Comparison of ENCODE assay signal across 1 cellular context in the genomic region with DNA sequence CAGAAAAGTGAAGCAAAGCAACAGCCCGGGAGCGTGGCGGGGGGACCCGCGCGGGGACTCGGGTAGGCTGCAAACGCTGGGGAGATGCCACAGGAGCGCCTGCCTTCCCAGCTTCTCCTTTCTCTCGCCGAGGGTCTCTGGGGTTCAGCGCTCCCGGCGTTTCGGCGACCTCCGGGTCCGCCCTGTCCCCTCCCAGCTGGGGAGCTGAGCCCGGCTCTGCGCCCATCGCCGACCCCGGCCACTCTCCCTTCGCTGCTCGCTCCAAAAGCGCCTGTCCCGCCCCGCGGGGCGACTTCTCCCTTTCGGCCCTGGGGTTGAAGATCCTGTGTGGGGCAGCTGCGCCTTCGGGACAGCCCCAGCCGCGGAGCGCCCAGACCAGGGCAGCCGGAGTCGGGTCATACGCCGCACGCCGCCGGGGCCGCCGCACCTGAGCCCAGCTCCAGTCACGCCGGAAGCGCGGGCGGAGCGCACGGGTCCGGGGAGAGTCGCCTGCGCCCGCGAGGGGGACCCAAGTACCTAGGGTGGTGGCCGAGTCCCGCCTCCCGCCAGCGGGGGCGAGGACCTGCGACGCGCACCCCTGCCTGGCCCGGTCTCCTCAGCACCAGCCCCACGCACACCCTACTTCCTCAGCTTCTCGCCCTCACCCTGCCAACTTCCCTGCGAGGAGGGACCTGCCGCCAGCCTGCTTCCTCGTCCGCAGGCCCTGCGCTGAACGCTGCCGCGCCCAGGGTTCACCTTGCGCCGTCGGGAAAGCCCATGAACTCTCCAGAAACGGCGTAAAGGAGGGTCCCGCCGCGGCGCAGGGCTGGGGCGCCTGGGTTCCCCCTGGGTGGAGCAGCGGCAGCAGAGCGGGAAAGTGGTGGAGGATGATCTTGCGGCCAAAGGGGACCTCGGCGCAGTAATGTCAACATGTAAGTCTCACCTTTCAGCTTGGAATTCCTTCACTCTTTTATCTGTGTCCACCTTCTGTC.
TF ChIP-seq lines count a peak whose summit lies in the region.

ADGRG6 (plus strand) TSS at position 587 of the 971 bp plus-strand sequence; CDS start at position 910, 323 bp downstream.

TF ChIP-seq in HepG2, 621 proteins besides CTCF, POLR2A, EP300 and RAD21 (continued from another document and continues in another):
- TF ChIP-seq ZNF318 (CRISPR knock-in tag; IDR thresholded peaks at IDR 0.05) (0 out of 2 replicates have a peak, but pooled peaks have one; percentile 47), SMARCC2 (IDR thresholded peaks at IDR 0.05) (no peak), REPIN1 (CRISPR knock-in tag; IDR thresholded peaks at IDR 0.05; ENCODE audit: borderline replicate concordance, low read depth) (peak; percentile 97), ETS1 (CRISPR knock-in tag; IDR thresholded peaks at IDR 0.05) (peak; percentile 92), ZFP36L1 (CRISPR knock-in tag; IDR thresholded peaks at IDR 0.05) (peak; percentile 89), CEBPB (IDR thresholded peaks at IDR 0.05; ENCODE audit: borderline replicate concordance, low read depth, low read length) (no peak), ATF7-NPFF (CRISPR knock-in tag; IDR thresholded peaks at IDR 0.05; ENCODE audit: low read depth) (peak; percentile 96), GATAD2A (CRISPR knock-in tag; IDR thresholded peaks at IDR 0.05) (peak; percentile 68; the same call in 1 of the 2 replicates), GPN1 (CRISPR knock-in tag; IDR thresholded peaks at IDR 0.05; ENCODE audit: borderline replicate concordance) (no peak), AHDC1 (CRISPR knock-in tag; IDR thresholded peaks at IDR 0.05; ENCODE audit: borderline replicate concordance) (peak; percentile 63), ZNF367 (CRISPR knock-in tag; IDR thresholded peaks at IDR 0.05; ENCODE audit: borderline replicate concordance) (peak; percentile 56; the same call in 1 of the 2 replicates), HOXA3 (CRISPR knock-in tag; IDR thresholded peaks at IDR 0.05) (peak; percentile 92), HOXA9 (CRISPR knock-in tag; IDR thresholded peaks at IDR 0.05; ENCODE audit: borderline replicate concordance) (peak; percentile 97), HES4 (CRISPR knock-in tag; IDR thresholded peaks at IDR 0.05; ENCODE audit: borderline replicate concordance) (peak; percentile 96), RCOR2 (CRISPR knock-in tag; IDR thresholded peaks at IDR 0.05) (no peak), ZNF674 (CRISPR knock-in tag; IDR thresholded peaks at IDR 0.05; ENCODE audit: low read depth) (no peak), ZNF496 (CRISPR knock-in tag; IDR thresholded peaks at IDR 0.05; ENCODE audit: insufficient replicate concordance) (no peak), ELF4 (CRISPR knock-in tag; IDR thresholded peaks at IDR 0.05; ENCODE audit: borderline replicate concordance) (0 out of 2 replicates have a peak, but pooled peaks have one; percentile 21), TCF7 (IDR thresholded peaks at IDR 0.05; ENCODE audit: low read depth) (no peak), ZNF501 (CRISPR knock-in tag; IDR thresholded peaks at IDR 0.05) (peak; percentile 83), ZNF670 (CRISPR knock-in tag; IDR thresholded peaks at IDR 0.05; ENCODE audit: borderline replicate concordance) (no peak; the same call in 1 of the 2 replicates), ARNT (IDR thresholded peaks at IDR 0.05) (no peak), TIGD3 (CRISPR knock-in tag; IDR thresholded peaks at IDR 0.05; ENCODE audit: borderline replicate concordance) (0 out of 2 replicates have a peak, but pooled peaks have one; percentile 3), ZNF790 (CRISPR knock-in tag; IDR thresholded peaks at IDR 0.05; ENCODE audit: borderline replicate concordance) (no peak; the same call in 1 of the 2 replicates), RFX1 (IDR thresholded peaks at IDR 0.05) (no peak), ZBTB42 (CRISPR knock-in tag; IDR thresholded peaks at IDR 0.05) (peak; percentile 46; the same call in 1 of the 2 replicates), BRCA1 (CRISPR knock-in tag; IDR thresholded peaks at IDR 0.05) (peak; percentile 63), TBL1XR1 (IDR thresholded peaks at IDR 0.05; ENCODE audit: borderline replicate concordance, low read length, partially characterized antibody) (no peak)
- TF ChIP-seq, protein P1, sequence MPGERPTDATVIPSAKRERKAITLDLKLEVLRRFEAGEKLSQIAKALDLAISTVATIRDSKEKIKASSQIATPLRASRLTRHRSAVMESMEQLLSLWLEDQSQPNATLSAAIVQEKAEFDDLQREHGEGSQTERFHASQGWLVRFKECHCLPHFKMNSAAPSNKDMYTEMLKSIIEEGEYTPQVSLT (CRISPR knock-in tag; IDR thresholded peaks at IDR 0.05; ENCODE audit: borderline replicate concordance, low read depth), result peak; percentile 98
- TF ChIP-seq, protein P2, sequence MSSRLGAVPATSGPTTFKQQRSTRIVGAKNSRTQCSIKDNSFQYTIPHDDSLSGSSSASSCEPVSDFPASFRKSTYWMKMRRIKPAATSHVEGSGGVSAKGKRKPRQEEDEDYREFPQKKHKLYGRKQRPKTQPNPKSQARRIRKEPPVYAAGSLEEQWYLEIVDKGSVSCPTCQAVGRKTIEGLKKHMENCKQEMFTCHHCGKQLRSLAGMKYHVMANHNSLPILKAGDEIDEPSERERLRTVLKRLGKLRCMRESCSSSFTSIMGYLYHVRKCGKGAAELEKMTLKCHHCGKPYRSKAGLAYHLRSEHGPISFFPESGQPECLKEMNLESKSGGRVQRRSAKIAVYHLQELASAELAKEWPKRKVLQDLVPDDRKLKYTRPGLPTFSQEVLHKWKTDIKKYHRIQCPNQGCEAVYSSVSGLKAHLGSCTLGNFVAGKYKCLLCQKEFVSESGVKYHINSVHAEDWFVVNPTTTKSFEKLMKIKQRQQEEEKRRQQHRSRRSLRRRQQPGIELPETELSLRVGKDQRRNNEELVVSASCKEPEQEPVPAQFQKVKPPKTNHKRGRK (CRISPR knock-in tag; IDR thresholded peaks at IDR 0.05), result 0 out of 2 replicates have a peak, but pooled peaks have one; percentile 57
- TF ChIP-seq, protein P3, sequence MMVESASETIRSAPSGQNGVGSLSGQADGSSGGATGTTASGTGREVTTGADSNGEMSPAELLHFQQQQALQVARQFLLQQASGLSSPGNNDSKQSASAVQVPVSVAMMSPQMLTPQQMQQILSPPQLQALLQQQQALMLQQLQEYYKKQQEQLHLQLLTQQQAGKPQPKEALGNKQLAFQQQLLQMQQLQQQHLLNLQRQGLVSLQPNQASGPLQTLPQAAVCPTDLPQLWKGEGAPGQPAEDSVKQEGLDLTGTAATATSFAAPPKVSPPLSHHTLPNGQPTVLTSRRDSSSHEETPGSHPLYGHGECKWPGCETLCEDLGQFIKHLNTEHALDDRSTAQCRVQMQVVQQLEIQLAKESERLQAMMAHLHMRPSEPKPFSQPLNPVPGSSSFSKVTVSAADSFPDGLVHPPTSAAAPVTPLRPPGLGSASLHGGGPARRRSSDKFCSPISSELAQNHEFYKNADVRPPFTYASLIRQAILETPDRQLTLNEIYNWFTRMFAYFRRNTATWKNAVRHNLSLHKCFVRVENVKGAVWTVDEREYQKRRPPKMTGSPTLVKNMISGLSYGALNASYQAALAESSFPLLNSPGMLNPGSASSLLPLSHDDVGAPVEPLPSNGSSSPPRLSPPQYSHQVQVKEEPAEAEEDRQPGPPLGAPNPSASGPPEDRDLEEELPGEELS (CRISPR knock-in tag; IDR thresholded peaks at IDR 0.05), result peak; percentile 82
